ENCODE assay signal across 9 cellular contexts in genomic region chr5:170216262-170216864, GRCh38. TPM values are rescaled to one million over a fixed set of nuclear protein-coding genes. Genes with fewer than 3 reads are reported as not detected.
A peak's percentile ranks its signal among the peaks of the same experiment; 100 is the strongest.
DNase-seq lines count a peak whose midpoint lies in the region; ATAC-seq and TF ChIP-seq lines count a peak whose summit lies in the region.
"Had no signal": no experiment of that assay in that cellular context is flagged by ENCODE, and none has a peak within 500 bp of the region (broad histone marks: within the 10 kb centered on the region; RNA-seq: fewer than 3 reads in every experiment).

No MANE protein-coding gene starts in this region.

- DNase-seq in DMS 273 (lab: John Stamatoyannopoulos, UW; ENCODE audit: unreplicated experiment): peak; percentile 78
- no peak for DNase-seq in DMS 273 treated with DMSO at 0.1 percent for 48 hours (lab: John Stamatoyannopoulos, UW)
- peak; percentile 1 for DNase-seq in NCI-H510A (lab: John Stamatoyannopoulos, UW)
- DNase-seq in body of pancreas: no peak
- no peak for DNase-seq in lower lobe of right lung
- no peak for DNase-seq in T-helper 17 cell
- DNase-seq in DMS153 treated with DMSO at 0.1 percent for 48 hours (lab: John Stamatoyannopoulos, UW; ENCODE audit: unreplicated experiment): no peak

- no peak overlapping the region for H3K27ac ChIP-seq in body of pancreas
- H3K27ac ChIP-seq in lower lobe of right lung: no peak overlapping the region

- TF ChIP-seq POLR2A in body of pancreas (IDR thresholded peaks at IDR 0.05): no peak

- no peaks in the 10 kb centered on the region for H3K27me3 ChIP-seq in body of pancreas
- no peaks in the 10 kb centered on the region for H3K27me3 ChIP-seq in lower lobe of right lung (ENCODE audit: low read depth)

- peaks cover 16% of the 10 kb centered on the region for H3K27me3 Mint-ChIP-seq in T-helper 17 cell

- no peak for ATAC-seq in body of pancreas
- peak in 1 of 2 donors; percentile 39 for ATAC-seq in lower lobe of right lung
- ATAC-seq in T-helper 17 cell: no peak
- no peak for ATAC-seq in HG02938 (IDR thresholded peaks at IDR 0.05; ENCODE audit: unreplicated experiment)

- H3K4me3 Mint-ChIP-seq in T-helper 17 cell: no peak overlapping the region

- no peaks in the 10 kb centered on the region for H3K36me3 Mint-ChIP-seq in T-helper 17 cell (ENCODE audit: low read depth)

- no peak overlapping the region for H3K27ac Mint-ChIP-seq in T-helper 17 cell

- no peak overlapping the region for H3K4me3 ChIP-seq in body of pancreas
- H3K4me3 ChIP-seq in lower lobe of right lung: no peak overlapping the region

- intact Hi-C loops in body of pancreas (cut with DNase I): no loop called here
- intact Hi-C loops in lower lobe of right lung (cut with DNase I): no loop called here

- no peaks in the 10 kb centered on the region for H3K4me1 Mint-ChIP-seq in T-helper 17 cell

- TF ChIP-seq CTCF in body of pancreas (IDR thresholded peaks at IDR 0.05) (peak in 4 of 7 experiments; percentile 11 to 27 (median 18)), lower lobe of right lung (IDR thresholded peaks at IDR 0.05) (peak; percentile 36)

- no peaks in the 10 kb centered on the region for H3K36me3 ChIP-seq in body of pancreas (replicated peaks in 1 of 2; ENCODE audit: insufficient read depth in 1 of 2, low read depth in 2 of 2)
- no peaks in the 10 kb centered on the region for H3K36me3 ChIP-seq in lower lobe of right lung

- no peaks in the 10 kb centered on the region for H3K4me1 ChIP-seq in body of pancreas
- H3K4me1 ChIP-seq in lower lobe of right lung: no peaks in the 10 kb centered on the region

- H3K9me3 ChIP-seq in body of pancreas: no peaks in the 10 kb centered on the region
- no peaks in the 10 kb centered on the region for H3K9me3 ChIP-seq in lower lobe of right lung
- H3K9me3 ChIP-seq in T-helper 17 cell (ENCODE audit: control insufficient read depth, low read length, poor library complexity, severe bottlenecking): no peaks in the 10 kb centered on the region

RNA-seq across cellular contexts. Expression of gene C5orf58, which starts 16.4 kb away (rescaled TPM):
- total RNA-seq in body of pancreas (not detected), lower lobe of right lung (not detected), T-helper 17 cell (not detected)
- total RNA-seq: activated CD8-positive, alpha-beta memory T cell treated with anti-CD3 and anti-CD28 coated beads for 36 hours had no signal

Comparison
In these comparisons a context has a peak if more than half of its experiments do, and no peak if none do; other contexts are left out.
1. DNase-seq: peak in DMS 273 (single experiment) and NCI-H510A (single experiment); none in DMS 273 treated with DMSO at 0.1 percent for 48 hours (single experiment), body of pancreas (0 of 4), lower lobe of right lung (single experiment), T-helper 17 cell (0 of 3) and DMS153 treated with DMSO at 0.1 percent for 48 hours (single experiment).